8 cellular contexts compared by ENCODE assay signal in the genomic region with DNA sequence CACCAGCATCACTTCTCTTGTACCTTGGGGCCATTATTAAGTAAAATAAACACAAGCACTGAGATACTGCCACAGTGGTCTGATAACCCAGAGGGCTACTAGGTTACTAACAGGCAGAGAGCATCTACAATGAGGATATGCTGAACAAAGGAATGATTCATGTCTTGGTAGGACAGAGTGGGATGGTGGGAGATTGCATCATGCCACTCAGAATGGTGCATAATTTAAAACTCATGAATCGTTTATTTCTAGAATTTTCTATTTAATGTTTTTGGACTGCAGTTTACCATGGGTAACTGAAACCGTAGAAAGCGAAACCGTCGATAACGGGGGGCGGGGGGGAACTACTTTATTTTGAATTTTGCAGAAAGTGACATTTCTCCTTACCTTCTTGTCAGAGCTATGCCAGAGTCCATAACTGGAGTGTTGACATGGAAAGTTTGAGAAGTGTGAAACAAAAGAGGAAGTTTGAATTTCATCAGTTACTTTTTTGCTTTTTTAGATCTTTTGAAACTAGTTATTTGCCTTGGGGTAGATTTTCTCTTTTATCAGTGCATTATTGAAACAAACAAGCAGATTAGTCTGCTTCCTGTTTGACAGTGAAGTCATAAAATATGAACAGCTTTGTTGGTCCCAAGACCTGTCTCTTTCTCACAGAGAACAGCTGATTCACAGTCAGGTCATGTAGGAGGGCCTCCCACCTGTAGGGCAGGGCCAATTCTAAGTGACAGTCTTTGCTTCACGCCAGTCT.
A peak's percentile ranks its signal among the peaks of the same experiment; 100 is the strongest.
DNase-seq lines count a peak whose midpoint lies in the region; ATAC-seq, FAIRE-seq and TF ChIP-seq lines count a peak whose summit lies in the region.

No MANE protein-coding gene starts in this region.

- ATAC-seq in HG02840 (IDR thresholded peaks at IDR 0.05; ENCODE audit: low FRiP score, unreplicated experiment) (peak; percentile 94), PC-3 (no peak)

- H3K27ac Mint-ChIP-seq in activated CD4-positive, alpha-beta T cell treated with anti-CD3 and anti-CD28 coated beads, Interleukin-2, amount 10 ng/mL, durations not matched to agents 24 days and 14 days = peak overlapping the region; percentile 63

- peaks cover 7% of the 10 kb centered on the region for H3K27me3 ChIP-seq in PC-3 (ENCODE audit: low read length)

- no peak overlapping the region for H3K9ac ChIP-seq in PC-3 (ENCODE audit: low read length)

- H4K20me1 ChIP-seq in PC-3 (ENCODE audit: low read length) = no peaks in the 10 kb centered on the region

- no peak for TF ChIP-seq POLR2A in H54 (IDR thresholded peaks at IDR 0.05; ENCODE audit: low read depth, low read length)

- H3K27ac ChIP-seq in PC-3 (ENCODE audit: low read length) = no peak overlapping the region

- no peak for TF ChIP-seq CTCF in PC-3 (conservative IDR thresholded peaks at IDR 0.05; ENCODE audit: low read depth, low read length)

- FAIRE-seq in H54 (lab: Jason Lieb, UNC) = no peak

- intact Hi-C loops in activated CD4-positive, alpha-beta T cell treated with anti-CD3 and anti-CD28 coated beads, Interleukin-2, amount 10 ng/mL, durations not matched to agents 24 days and 14 days (cut with micrococcal nuclease) = loop anchor here (1.0 to 10.0 kb wide), 3 partner anchors 142 to 1845 kb away; a partner anchor contains a TSS
- intact Hi-C loops in PC-3 (cut with micrococcal nuclease) = loop anchor here (10.0 kb wide), 1 partner anchor 655 kb away; no protein-coding TSS in a partner anchor

- no peaks in the 10 kb centered on the region for H3K36me3 ChIP-seq in PC-3 (ENCODE audit: low read depth, low read length)

- H3K79me2 ChIP-seq in PC-3 (ENCODE audit: low read length) = no peaks in the 10 kb centered on the region

- no peaks in the 10 kb centered on the region for H3K27me3 Mint-ChIP-seq in activated CD4-positive, alpha-beta T cell treated with anti-CD3 and anti-CD28 coated beads, Interleukin-2, amount 10 ng/mL, durations not matched to agents 24 days and 14 days

- H3K9me2 ChIP-seq in PC-3 (replicated peaks; ENCODE audit: low read length) = no peaks in the 10 kb centered on the region

- POLR2A ChIA-PET in PC-3 (lab: Charles Lee; ENCODE audit: unreplicated experiment) = no interaction called here

- H3K4me1 Mint-ChIP-seq in activated CD4-positive, alpha-beta T cell treated with anti-CD3 and anti-CD28 coated beads, Interleukin-2, amount 10 ng/mL, durations not matched to agents 24 days and 14 days = peaks cover 10% of the 10 kb centered on the region

- H3K4me2 ChIP-seq in PC-3 (ENCODE audit: low read length) = no peak overlapping the region

- no peaks in the 10 kb centered on the region for H3K36me3 Mint-ChIP-seq in activated CD4-positive, alpha-beta T cell treated with anti-CD3 and anti-CD28 coated beads, Interleukin-2, amount 10 ng/mL, durations not matched to agents 24 days and 14 days (ENCODE audit: low read depth)

- DNase-seq in activated CD4-positive, alpha-beta T cell treated with anti-CD3 and anti-CD28 coated beads, Interleukin-2, amount 10 ng/mL, durations not matched to agents 24 days and 14 days = peak; percentile 55
- no peak for DNase-seq in activated CD4-positive, alpha-beta T cell treated with anti-CD3 and anti-CD28 coated beads for 1 hour
- peak; percentile 50 for DNase-seq in NOMO-1 treated with dmso at 0.1 percent for 144 hours (lab: John Stamatoyannopoulos, UW; ENCODE audit: unreplicated experiment)
- DNase-seq in foreskin melanocyte = peak; percentile 40
- DNase-seq in H54 (ENCODE audit: insufficient read length, low spot score) = no peak
- no peak for DNase-seq in middle frontal gyrus (ENCODE audit: extremely low spot score, low spot score)
- DNase-seq in PC-3 = no peak

- no peaks in the 10 kb centered on the region for H3K4me1 ChIP-seq in PC-3 (ENCODE audit: insufficient read depth, low read length)

- H3K9me3 Mint-ChIP-seq in activated CD4-positive, alpha-beta T cell treated with anti-CD3 and anti-CD28 coated beads, Interleukin-2, amount 10 ng/mL, durations not matched to agents 24 days and 14 days = no peaks in the 10 kb centered on the region

- no peaks in the 10 kb centered on the region for H3F3A ChIP-seq in PC-3 (ENCODE audit: low read length, unreplicated experiment)

- H2AFZ ChIP-seq in PC-3 (ENCODE audit: low read length) = no peak overlapping the region

- H3K4me3 ChIP-seq in PC-3 (ENCODE audit: low read length) = no peak overlapping the region

- CTCF ChIA-PET in PC-3 (lab: Charles Lee) = no interaction called here

- no TSS peak for BruUV-seq in PC-3 (replicated peaks; lab: Mats Ljungman, UMichigan)

- H3K4me3 Mint-ChIP-seq in activated CD4-positive, alpha-beta T cell treated with anti-CD3 and anti-CD28 coated beads, Interleukin-2, amount 10 ng/mL, durations not matched to agents 24 days and 14 days = peak overlapping the region; percentile 15

- H3K9me3 ChIP-seq in PC-3 (ENCODE audit: low read length) = no peaks in the 10 kb centered on the region

Comparison
In these comparisons a context has a peak if more than half of its experiments do, and no peak if none do; other contexts are left out.
1. DNase-seq: peak in activated CD4-positive, alpha-beta T cell treated with anti-CD3 and anti-CD28 coated beads, Interleukin-2, amount 10 ng/mL, durations not matched to agents 24 days and 14 days (single experiment), NOMO-1 treated with dmso at 0.1 percent for 144 hours (single experiment) and foreskin melanocyte (single experiment); none in activated CD4-positive, alpha-beta T cell treated with anti-CD3 and anti-CD28 coated beads for 1 hour (single experiment), H54 (single experiment), middle frontal gyrus (single experiment) and PC-3 (single experiment).